ENCODE assay signal across 12 cellular contexts in genomic region chr6:36927691-36928546, GRCh38. TPM values are rescaled to one million over a fixed set of nuclear protein-coding genes. Genes with fewer than 3 reads are reported as not detected.
DNase-seq lines count a peak whose midpoint lies in the region; ATAC-seq, FAIRE-seq and TF ChIP-seq lines count a peak whose summit lies in the region.
"Had no signal": no experiment of that assay in that cellular context is flagged by ENCODE, and none has a peak within 500 bp of the region (broad histone marks: within the 10 kb centered on the region; RNA-seq: fewer than 3 reads in every experiment).

No MANE protein-coding gene starts in this region.

- TF ChIP-seq CTCF in gastroesophageal sphincter (IDR thresholded peaks at IDR 0.05) (peak in 1 of 4 experiments; percentile 6), pancreas (IDR thresholded peaks at IDR 0.05) (no peak)

- ATAC-seq in Right ventricle myocardium inferior (peak; percentile 73), gastroesophageal sphincter (peak; percentile 84), pancreas (peak in 3 of 4 donors; percentile 19 to 26 (median 25))
- ATAC-seq: activated CD8-positive, alpha-beta T cell treated with anti-CD3 and anti-CD28 coated beads for 36 hours had no signal

- H3K27me3 ChIP-seq in gastroesophageal sphincter (no peaks in the 10 kb centered on the region), pancreas (no peaks in the 10 kb centered on the region)

- intact Hi-C loops in Right ventricle myocardium inferior (cut with DNase I): no loop called here
- intact Hi-C loops in cardiac septum (cut with DNase I): no loop called here
- intact Hi-C loops in pancreas (cut with DNase I): no loop called here

- H3K4me1 ChIP-seq in gastroesophageal sphincter: peaks cover 0 to 39% (median 24%) of the 10 kb centered on the region in 3 donors
- no peaks in the 10 kb centered on the region for H3K4me1 ChIP-seq in pancreas
- H3K4me1 ChIP-seq: prostate gland had no signal

- no peak for TF ChIP-seq POLR2A in gastroesophageal sphincter (IDR thresholded peaks at IDR 0.05)

- H3K4me3 ChIP-seq in gastroesophageal sphincter (no peak overlapping the region), pancreas (no peak overlapping the region)
- H3K4me3 ChIP-seq: prostate gland had no signal

- TF ChIP-seq EP300 in gastroesophageal sphincter (IDR thresholded peaks at IDR 0.05): no peak

- CTCF ChIA-PET in HEK293T (lab: Yijun Ruan, JAX): no interaction called here

- WGBS in gastroesophageal sphincter (ENCODE audit: low coverage in 1 of 2), 2 donors: 17 to 31% methylated on average over 6 to 8 of the region's 13 CpGs
- WGBS in pancreas, 2 donors: 72 to 77% methylated on average over 13 of the region's 13 CpGs

- H3K27ac ChIP-seq in gastroesophageal sphincter: peak overlapping the region in 3 of 4 donors; percentile 38 to 72 (median 67)
- no peak overlapping the region for H3K27ac ChIP-seq in pancreas

- H3K9me3 ChIP-seq in gastroesophageal sphincter (no peaks in the 10 kb centered on the region), pancreas (no peaks in the 10 kb centered on the region)
- H3K9me3 ChIP-seq: prostate gland had no signal

- DNase-seq in Right ventricle myocardium inferior (ENCODE audit: missing footprints) (no peak), cardiac septum (ENCODE audit: low spot score) (no peak), pancreas (no peak), NCI-H82 treated with DMSO at 0.1 percent for 48 hours (lab: John Stamatoyannopoulos, UW; ENCODE audit: unreplicated experiment) (no peak), HEK293T (ENCODE audit: extremely low spot score) (no peak), globus pallidus (ENCODE audit: low spot score) (no peak)
- DNase-seq in effector CD8-positive, alpha-beta T cell (lab: John Stamatoyannopoulos, UW): no peak
- DNase-seq: activated CD8-positive, alpha-beta T cell treated with anti-CD3 and anti-CD28 coated beads for 36 hours; activated naive CD4-positive, alpha-beta T cell treated with anti-CD3 and anti-CD28 coated beads, Interleukin-2, amount 50 U/mL, for 16 hours; OCI-M1 had no signal

- POLR2A ChIA-PET in HEK293T (lab: Yijun Ruan, JAX): interaction anchor here (0.9 kb wide), 1 partner anchor 58 kb away, joined by 3 read pairs; the partner anchor contains the start of gene MTCH1

- peaks cover 0 to 33% of the 10 kb centered on the region in 2 donors for H3K36me3 ChIP-seq in gastroesophageal sphincter
- H3K36me3 ChIP-seq in pancreas: peaks cover 4 to 22% (median 6%) of the 10 kb centered on the region in 3 donors
- H3K36me3 ChIP-seq: prostate gland had no signal

- no peak for FAIRE-seq in pancreas (lab: Jason Lieb, UNC)

TF ChIP-seq in HEK293T, 16 proteins besides CTCF, POLR2A, EP300 and RAD21:
- no peak for TF ChIP-seq NFRKB (IDR thresholded peaks at IDR 0.05)
- TF ChIP-seq SUZ12 (IDR thresholded peaks at IDR 0.05): no peak
- no peak for TF ChIP-seq BHLHE40 (IDR thresholded peaks at IDR 0.05; ENCODE audit: borderline replicate concordance)
- no peak for TF ChIP-seq ZNF384 (IDR thresholded peaks at IDR 0.05)
- TF ChIP-seq L3MBTL2 (conservative IDR thresholded peaks at IDR 0.05): no peak
- no peak for TF ChIP-seq FOXM1 (IDR thresholded peaks at IDR 0.05; ENCODE audit: borderline replicate concordance)
- no peak for TF ChIP-seq ELF4 (IDR thresholded peaks at IDR 0.05)
- no peak for TF ChIP-seq ARNT (IDR thresholded peaks at IDR 0.05)
- TF ChIP-seq CTBP1 (IDR thresholded peaks at IDR 0.05; ENCODE audit: borderline replicate concordance): no peak
- TF ChIP-seq TARDBP (IDR thresholded peaks at IDR 0.05): no peak
- TF ChIP-seq PKNOX1 (IDR thresholded peaks at IDR 0.05): no peak
- TF ChIP-seq FOXA1 (IDR thresholded peaks at IDR 0.05): no peak

RNA-seq across cellular contexts. Expression of gene PI16, which starts 26.6 kb away (rescaled TPM):
- total RNA-seq in Right ventricle myocardium inferior: 15.1 TPM
- 11.9 TPM for total RNA-seq in cardiac septum
- 10 to 100 TPM; 21.6 to 53.5 (median 44.9) TPM for total RNA-seq in gastroesophageal sphincter
- total RNA-seq in pancreas: 1 to 10 TPM in 2 of 6 donors, under 1 TPM in 4; 0.23 to 6.9 (median 0.72) TPM
- polyA plus RNA-seq in pancreas: 1 to 10 TPM; 3.0 to 7.3 TPM
- total RNA-seq: activated CD8-positive, alpha-beta T cell treated with anti-CD3 and anti-CD28 coated beads for 36 hours had no signal

RNA-seq across cellular contexts. Expression of gene C6orf89, which starts 42.2 kb away (rescaled TPM):
- total RNA-seq in Right ventricle myocardium inferior: 79.4 TPM
- total RNA-seq in cardiac septum: 49.2 TPM
- 10 to 100 TPM; 62.1 to 73.8 (median 69.8) TPM for total RNA-seq in gastroesophageal sphincter
- 10 to 100 TPM; 26.0 to 39.2 (median 31.9) TPM for total RNA-seq in pancreas
- polyA plus RNA-seq in pancreas: 10 to 100 TPM; 11.6 to 15.9 TPM

RNA-seq across cellular contexts. Expression of gene PPIL1, which starts 53.3 kb away (rescaled TPM):
- 70.1 TPM for total RNA-seq in Right ventricle myocardium inferior
- 24.9 TPM for total RNA-seq in cardiac septum
- 10 to 100 TPM; 13.5 to 28.5 (median 24.0) TPM for total RNA-seq in gastroesophageal sphincter
- total RNA-seq in pancreas: 10 to 100 TPM in 3 of 6 donors, 1 to 10 TPM in 3; 5.1 to 13.1 (median 8.5) TPM
- polyA plus RNA-seq in pancreas: 1 to 10 TPM; 7.7 to 9.7 TPM

RNA-seq across cellular contexts. Expression of gene MTCH1, which starts 58.1 kb away (rescaled TPM):
- total RNA-seq in Right ventricle myocardium inferior (220 TPM), cardiac septum (139 TPM), gastroesophageal sphincter (100 to 1,000 TPM; 185 to 242 (median 199) TPM), pancreas (100 to 1,000 TPM in 2 of 6 donors, 10 to 100 TPM in 4; 83.6 to 102 (median 87.2) TPM)
- polyA plus RNA-seq in pancreas: 100 to 1,000 TPM in 1 of 2 donors, 10 to 100 TPM in 1; 66.8 to 146 TPM

Comparison
In these comparisons a context has a peak if more than half of its experiments do, and no peak if none do; other contexts are left out.
1. ATAC-seq: peak in every context shown above with its lines; median percentile 84 in gastroesophageal sphincter; 73 in Right ventricle myocardium inferior; 25 in pancreas.
2. H3K27ac ChIP-seq: peak in gastroesophageal sphincter (3 of 4); none in pancreas (0 of 4).